Comparison of ENCODE assay signal across 20 cellular contexts in the genomic region with DNA sequence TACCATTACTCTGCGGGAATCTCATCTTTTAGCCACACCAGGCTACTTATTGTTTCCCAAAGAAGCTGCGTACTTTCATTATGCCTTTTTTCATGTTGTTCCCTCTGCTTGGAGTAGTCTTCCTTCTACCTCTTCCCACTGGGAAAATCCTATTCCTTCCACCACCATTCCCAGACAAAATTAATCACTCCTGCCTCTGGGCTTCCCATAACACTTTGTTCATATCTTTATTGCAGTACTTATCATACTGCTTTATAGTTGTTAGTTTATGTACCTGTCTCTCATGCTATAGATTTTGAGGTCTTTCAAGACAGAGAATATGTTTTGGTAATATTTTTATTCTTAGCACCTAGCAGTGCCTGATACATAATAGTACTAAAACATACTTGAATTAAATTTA. TPM values are rescaled to one million over a fixed set of nuclear protein-coding genes. Genes with fewer than 3 reads are reported as not detected.
DNase-seq lines count a peak whose midpoint lies in the region; ATAC-seq and TF ChIP-seq lines count a peak whose summit lies in the region.
"Had no signal": no experiment of that assay in that cellular context is flagged by ENCODE, and none has a peak within 500 bp of the region (broad histone marks: within the 10 kb centered on the region; RNA-seq: fewer than 3 reads in every experiment).

No MANE protein-coding gene starts in this region.

- peak; percentile 58 for DNase-seq in NCI-H82 (lab: John Stamatoyannopoulos, UW)
- DNase-seq in NCI-H82 treated with DMSO at 0.1 percent for 48 hours (lab: John Stamatoyannopoulos, UW; ENCODE audit: unreplicated experiment) = no peak
- DNase-seq in neural progenitor cell (ENCODE audit: low spot score) = no peak
- DNase-seq in erythroblast (lab: John Stamatoyannopoulos, UW) = no peak
- no peak for DNase-seq in stimulated activated naive CD8-positive, alpha-beta T cell treated with anti-CD3 and anti-CD28 coated beads, Interleukin-15, amount 100 ng/mL, for 72 hours
- DNase-seq: AML-193; Caco-2; Calu3; CD4-positive, alpha-beta T cell; CD8-positive, alpha-beta T cell; DMS79 treated with DMSO at 0.1 percent for 48 hours; GF-D8 had no signal

- no peak for TF ChIP-seq CTCF in Loucy (conservative IDR thresholded peaks at IDR 0.05; ENCODE audit: low read length)
- TF ChIP-seq CTCF in neural progenitor cell (IDR thresholded peaks at IDR 0.05) = no peak

- H3K4me3 Mint-ChIP-seq in neural progenitor cell = no peak overlapping the region
- H3K4me3 Mint-ChIP-seq in stimulated activated naive CD8-positive, alpha-beta T cell treated with anti-CD3 and anti-CD28 coated beads, Interleukin-15, amount 100 ng/mL, for 72 hours = no peak overlapping the region
- H3K4me3 Mint-ChIP-seq: B cell; CD4-positive, alpha-beta T cell; CD8-positive, alpha-beta T cell had no signal

- peaks cover 3% of the 10 kb centered on the region for H3K36me3 Mint-ChIP-seq in neural progenitor cell
- H3K36me3 Mint-ChIP-seq: CD8-positive, alpha-beta T cell had no signal

- H2AFZ ChIP-seq in Loucy (ENCODE audit: low read length) (0 out of 2 replicates have a peak overlapping the region, but pooled peaks have one; percentile 52), neural progenitor cell (replicated peaks) (no peak overlapping the region)

- H3F3A ChIP-seq in Loucy (ENCODE audit: low read depth) = no peaks in the 10 kb centered on the region
- H3F3A ChIP-seq in neural progenitor cell (ENCODE audit: low read depth) = peaks cover 21% of the 10 kb centered on the region

- H3K4me1 ChIP-seq in Loucy (ENCODE audit: insufficient read depth, low read length, poor library complexity, severe bottlenecking) = no peaks in the 10 kb centered on the region
- H3K4me1 ChIP-seq in neural progenitor cell = peaks cover 37% of the 10 kb centered on the region
- H3K4me1 ChIP-seq: A549; BLaER1 treated with 17β-estradiol and CSF1 and Interleukin-3, amounts not matched to agents 10 nM and 100 nM; Caco-2 had no signal

- H3K27me3 Mint-ChIP-seq in neural progenitor cell (ENCODE audit: insufficient read depth, low read depth) = no peaks in the 10 kb centered on the region
- H3K27me3 Mint-ChIP-seq in stimulated activated naive CD8-positive, alpha-beta T cell treated with anti-CD3 and anti-CD28 coated beads, Interleukin-15, amount 100 ng/mL, for 72 hours = peaks cover 50% of the 10 kb centered on the region

- H3K9me3 Mint-ChIP-seq in neural progenitor cell = no peaks in the 10 kb centered on the region
- H3K9me3 Mint-ChIP-seq in stimulated activated naive CD8-positive, alpha-beta T cell treated with anti-CD3 and anti-CD28 coated beads, Interleukin-15, amount 100 ng/mL, for 72 hours = no peaks in the 10 kb centered on the region

- no peak for TF ChIP-seq POLR2A in erythroblast (IDR thresholded peaks at IDR 0.05; ENCODE audit: low read length)

- peak overlapping the region; percentile 31 for H3K27ac ChIP-seq in neural progenitor cell
- H3K27ac ChIP-seq: 22Rv1; A549; BLaER1 treated with 17β-estradiol and CSF1 and Interleukin-3, amounts not matched to agents 10 nM and 100 nM; C4-2B had no signal

- H4K20me1 ChIP-seq in Loucy (ENCODE audit: insufficient read depth, low read length, poor library complexity, severe bottlenecking) (no peaks in the 10 kb centered on the region), neural progenitor cell (ENCODE audit: low read depth) (no peaks in the 10 kb centered on the region)

- H3K27ac Mint-ChIP-seq in neural progenitor cell = no peak overlapping the region
- H3K27ac Mint-ChIP-seq in stimulated activated naive CD8-positive, alpha-beta T cell treated with anti-CD3 and anti-CD28 coated beads, Interleukin-15, amount 100 ng/mL, for 72 hours = no peak overlapping the region
- H3K27ac Mint-ChIP-seq: B cell; CD4-positive, alpha-beta T cell; CD8-positive, alpha-beta T cell had no signal

- no peaks in the 10 kb centered on the region for H3K9me2 ChIP-seq in Loucy (replicated peaks; ENCODE audit: low read depth, low read length)

- H3K9ac ChIP-seq in Loucy (ENCODE audit: low read depth, low read length, poor library complexity, severe bottlenecking) (no peak overlapping the region), neural progenitor cell (no peak overlapping the region)
- H3K9ac ChIP-seq: BLaER1 treated with 17β-estradiol and CSF1 and Interleukin-3, amounts not matched to agents 10 nM and 100 nM had no signal

- H3K4me3 ChIP-seq in Loucy (ENCODE audit: low read length, poor library complexity, severe bottlenecking) = no peak overlapping the region
- no peak overlapping the region for H3K4me3 ChIP-seq in neural progenitor cell
- H3K4me3 ChIP-seq: A549; BLaER1 treated with 17β-estradiol and CSF1 and Interleukin-3, amounts not matched to agents 10 nM and 100 nM; GM12878 had no signal

- no peaks in the 10 kb centered on the region for H3K9me3 ChIP-seq in Loucy (ENCODE audit: insufficient read depth, low read depth, low read length)
- H3K9me3 ChIP-seq in neural progenitor cell (ENCODE audit: low read depth) = no peaks in the 10 kb centered on the region
- H3K9me3 ChIP-seq: A549; BLaER1 treated with 17β-estradiol and CSF1 and Interleukin-3, amounts not matched to agents 10 nM and 100 nM; Caco-2 had no signal

- no peak for ATAC-seq in stimulated activated naive CD8-positive, alpha-beta T cell treated with anti-CD3 and anti-CD28 coated beads, Interleukin-15, amount 100 ng/mL, for 72 hours
- ATAC-seq in HG02870 (IDR thresholded peaks at IDR 0.05; ENCODE audit: unreplicated experiment) = no peak
- ATAC-seq: A549; CD8-positive, alpha-beta T cell; GM12878 had no signal

- H3K27me3 ChIP-seq in Loucy (ENCODE audit: insufficient read depth, low read length, poor library complexity, severe bottlenecking) = no peaks in the 10 kb centered on the region
- peaks cover 25% of the 10 kb centered on the region for H3K27me3 ChIP-seq in neural progenitor cell

- H3K4me1 Mint-ChIP-seq in neural progenitor cell = peaks cover 6% of the 10 kb centered on the region
- H3K4me1 Mint-ChIP-seq in stimulated activated naive CD8-positive, alpha-beta T cell treated with anti-CD3 and anti-CD28 coated beads, Interleukin-15, amount 100 ng/mL, for 72 hours = no peaks in the 10 kb centered on the region
- H3K4me1 Mint-ChIP-seq: B cell had no signal

- H3K36me3 ChIP-seq in Loucy (ENCODE audit: insufficient read depth, low read length) (no peaks in the 10 kb centered on the region), neural progenitor cell (no peaks in the 10 kb centered on the region)
- H3K36me3 ChIP-seq: BLaER1 treated with 17β-estradiol and CSF1 and Interleukin-3, amounts not matched to agents 10 nM and 100 nM had no signal

- no peaks in the 10 kb centered on the region for H3K79me2 ChIP-seq in Loucy (ENCODE audit: insufficient read depth, low read length)
- H3K79me2 ChIP-seq in neural progenitor cell (ENCODE audit: low read depth) = no peaks in the 10 kb centered on the region

- H3K4me2 ChIP-seq in Loucy (ENCODE audit: low read depth, low read length, poor library complexity, severe bottlenecking) = no peak overlapping the region
- peak overlapping the region; percentile 36 for H3K4me2 ChIP-seq in neural progenitor cell
- H3K4me2 ChIP-seq: A549; BLaER1 treated with 17β-estradiol and CSF1 and Interleukin-3, amounts not matched to agents 10 nM and 100 nM had no signal

RNA-seq across cellular contexts. Expression of gene OTX1, which starts 16.2 kb away (rescaled TPM):
- total RNA-seq in neural progenitor cell (ENCODE audit: low replicate concordance) = 7.9 and 23.3 TPM in 2 replicates
- total RNA-seq: B cell; CD4-positive, alpha-beta T cell; CD8-positive, alpha-beta T cell had no signal
